ENCODE assay signal across 17 cellular contexts in genomic region chr11:71406681-71407080, GRCh38.
"Had no signal": no experiment of that assay in that cellular context is flagged by ENCODE, and none has a peak within 500 bp of the region (broad histone marks: within the 10 kb centered on the region; RNA-seq: fewer than 3 reads in every experiment).

No MANE protein-coding gene starts in this region.

- ATAC-seq: activated T-cell treated with anti-CD3 and anti-CD28 coated beads, Interleukin-2, amount 50 U/mL, for 4 hours; sciatic nerve; stimulated activated naive B cell treated with anti-CD40 and anti-IgM and Interleukin-4, amounts not matched to agents 10 μg/mL and 1 μg/mL and 100 μg/mL, for 72 hours had no signal

- H3K4me3 ChIP-seq: prostate gland, spleen, transverse colon had no signal

- DNase-seq: activated CD4-positive, alpha-beta T cell treated with anti-CD3 and anti-CD28 coated beads for 1 hour; activated CD4-positive, alpha-beta T cell treated with anti-CD3 and anti-CD28 coated beads, Interleukin-2, amount 50 U/mL, for 48 hours; activated effector memory CD4-positive, alpha-beta T cell treated with anti-CD3 and anti-CD28 coated beads, Interleukin-2, amount 50 U/mL, for 16 hours; activated naive CD8-positive, alpha-beta T cell treated with anti-CD3 and anti-CD28 coated beads for 36 hours; activated T-cell treated with anti-CD3 and anti-CD28 coated beads, Interleukin-2, amount 50 U/mL, for 4 hours; cerebellar nuclear complex; erythroblast; hippocampal formation; kidney glomerular epithelial cell; mesendoderm; nephron progenitor cell; spleen; stimulated activated CD4-positive, alpha-beta T cell treated with anti-CD3 and anti-CD28 coated beads, Interleukin-2, amount 100 ng/mL, for 24 hours; stimulated activated naive B cell treated with anti-CD40 and anti-IgM and Interleukin-4, amounts not matched to agents 10 μg/mL and 1 μg/mL and 100 μg/mL, for 72 hours; transverse colon had no signal
